Comparison of ENCODE assay signal across 1 cellular context in the genomic region with DNA sequence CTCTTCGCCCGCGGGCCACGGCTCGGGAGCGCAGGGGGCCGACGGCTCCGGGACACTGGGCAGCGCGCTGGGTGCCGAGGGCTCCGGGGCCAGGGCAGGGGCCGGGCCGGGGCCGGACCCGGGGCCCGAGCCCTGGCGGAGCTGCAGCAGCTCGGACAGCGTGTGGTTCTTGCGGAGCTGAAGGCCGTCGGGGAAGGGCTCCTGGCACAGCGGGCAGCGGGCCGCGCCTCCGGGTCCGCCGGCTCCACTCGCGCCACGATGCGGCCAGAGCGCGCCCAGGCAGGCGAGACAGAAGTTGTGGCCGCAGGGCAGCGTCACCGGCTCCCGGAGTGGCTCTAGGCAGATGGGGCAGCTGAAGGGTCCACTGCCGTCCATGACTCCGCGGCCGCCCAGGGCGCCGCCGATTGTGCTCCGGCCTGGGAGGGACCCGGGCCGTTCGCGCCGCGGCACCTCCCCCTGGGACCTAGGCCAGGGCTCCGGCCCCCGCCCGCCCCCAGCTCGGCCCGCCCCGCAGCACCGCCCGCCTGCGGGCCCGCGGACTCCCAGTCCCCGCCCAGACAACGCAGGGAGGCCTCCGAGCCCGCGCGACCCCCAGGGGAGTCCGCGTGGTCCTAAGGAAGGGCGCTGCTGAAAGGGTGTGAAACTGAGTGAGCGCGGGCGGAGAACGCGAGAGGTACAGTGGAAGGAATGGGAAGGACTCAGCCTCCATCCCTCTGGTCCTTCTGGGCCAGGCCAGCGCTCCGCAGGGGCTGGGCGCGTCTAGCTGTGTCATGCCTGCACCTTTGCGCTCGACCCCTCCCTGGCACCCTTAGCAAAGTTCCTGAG.
TF ChIP-seq lines count a peak whose summit lies in the region.

TRIM47 (minus strand) TSS at position 408 of the 825 bp plus-strand sequence; CDS start at position 375, 33 bp downstream.

TF ChIP-seq in HepG2, 621 proteins besides CTCF, POLR2A, EP300 and RAD21 (continued from another document and continues in another):
- TF ChIP-seq RARA (CRISPR knock-in tag; IDR thresholded peaks at IDR 0.05) (peak; percentile 41; the same call in 1 of the 2 replicates), SRSF9 (IDR thresholded peaks at IDR 0.05; ENCODE audit: borderline replicate concordance, insufficient read depth, low read depth, low read length, poor library complexity, severe bottlenecking) (no peak), KLF9 (CRISPR knock-in tag; IDR thresholded peaks at IDR 0.05; ENCODE audit: low read depth) (0 out of 2 replicates have a peak, but pooled peaks have one; percentile 43), ZNF20 (CRISPR knock-in tag; IDR thresholded peaks at IDR 0.05) (no peak), ZNF138 (CRISPR knock-in tag; IDR thresholded peaks at IDR 0.05; ENCODE audit: low read depth) (0 out of 2 replicates have a peak, but pooled peaks have one; percentile 27), ZFP1 (CRISPR knock-in tag; IDR thresholded peaks at IDR 0.05) (peak; percentile 60; the same call in 1 of the 2 replicates), RARG (CRISPR knock-in tag; IDR thresholded peaks at IDR 0.05; ENCODE audit: low read depth) (peak; percentile 33; the same call in 1 of the 2 replicates), HOXA7 (CRISPR knock-in tag; IDR thresholded peaks at IDR 0.05) (no peak), JARID2 (CRISPR knock-in tag; IDR thresholded peaks at IDR 0.05; ENCODE audit: insufficient replicate concordance) (peak; percentile 82), ZNF317 (CRISPR knock-in tag; IDR thresholded peaks at IDR 0.05) (peak; percentile 70), ZNF780A (CRISPR knock-in tag; IDR thresholded peaks at IDR 0.05) (no peak), ZSCAN21 (CRISPR knock-in tag; IDR thresholded peaks at IDR 0.05; ENCODE audit: borderline replicate concordance) (no peak; the same call in 1 of the 2 replicates), ZNF253 (CRISPR knock-in tag; IDR thresholded peaks at IDR 0.05; ENCODE audit: borderline replicate concordance) (no peak), GABPA (IDR thresholded peaks at IDR 0.05; ENCODE audit: low read depth, low read length) (no peak), GABPA (CRISPR knock-in tag; IDR thresholded peaks at IDR 0.05; ENCODE audit: low read depth) (no peak), YEATS2 (CRISPR knock-in tag; IDR thresholded peaks at IDR 0.05; ENCODE audit: borderline replicate concordance) (0 out of 2 replicates have a peak, but pooled peaks have one; percentile 19), ZNF670 (CRISPR knock-in tag; IDR thresholded peaks at IDR 0.05; ENCODE audit: borderline replicate concordance) (peak; percentile 49), HOXA5 (CRISPR knock-in tag; IDR thresholded peaks at IDR 0.05) (peak; percentile 65; the same call in 1 of the 2 replicates), THAP11 (CRISPR knock-in tag; IDR thresholded peaks at IDR 0.05) (peak; percentile 70; the same call in 1 of the 2 replicates), ZNF335 (CRISPR knock-in tag; IDR thresholded peaks at IDR 0.05) (peak; percentile 94), ETS1 (CRISPR knock-in tag; IDR thresholded peaks at IDR 0.05) (no peak), CSRNP1 (CRISPR knock-in tag; IDR thresholded peaks at IDR 0.05) (no peak), ZFP90 (CRISPR knock-in tag; IDR thresholded peaks at IDR 0.05; ENCODE audit: borderline replicate concordance) (no peak), RXRA (CRISPR knock-in tag; IDR thresholded peaks at IDR 0.05) (peak; percentile 58), MIER3 (CRISPR knock-in tag; IDR thresholded peaks at IDR 0.05; ENCODE audit: borderline replicate concordance) (peak; percentile 73), ZNF331 (CRISPR knock-in tag; IDR thresholded peaks at IDR 0.05) (peak; percentile 55), SMAD9 (CRISPR knock-in tag; IDR thresholded peaks at IDR 0.05) (no peak), ZNF639 (CRISPR knock-in tag; conservative IDR thresholded peaks at IDR 0.05) (no peak), CREB1 (IDR thresholded peaks at IDR 0.05) (no peak), CREB1 (CRISPR knock-in tag; IDR thresholded peaks at IDR 0.05) (no peak), ZNF616 (CRISPR knock-in tag; IDR thresholded peaks at IDR 0.05; ENCODE audit: low read depth) (no peak), RFXANK (CRISPR knock-in tag; IDR thresholded peaks at IDR 0.05) (peak; percentile 31; the same call in 1 of the 2 replicates), TOPORS (CRISPR knock-in tag; IDR thresholded peaks at IDR 0.05) (no peak), ZNF672 (CRISPR knock-in tag; IDR thresholded peaks at IDR 0.05) (no peak), KDM6A (CRISPR knock-in tag; IDR thresholded peaks at IDR 0.05; ENCODE audit: low read depth) (0 out of 2 replicates have a peak, but pooled peaks have one; percentile 26), ZNF619 (CRISPR knock-in tag; IDR thresholded peaks at IDR 0.05) (peak; percentile 40; the same call in 1 of the 2 replicates), ELF4 (CRISPR knock-in tag; IDR thresholded peaks at IDR 0.05; ENCODE audit: borderline replicate concordance) (no peak), ZNF737 (CRISPR knock-in tag; IDR thresholded peaks at IDR 0.05; ENCODE audit: borderline replicate concordance) (no peak), RFX5 (IDR thresholded peaks at IDR 0.05; ENCODE audit: low read depth, low read length) (0 out of 2 replicates have a peak, but pooled peaks have one; percentile 30), NR3C1 (CRISPR knock-in tag; IDR thresholded peaks at IDR 0.05) (no peak), SP1 (IDR thresholded peaks at IDR 0.05) (no peak), SP1 (CRISPR knock-in tag; IDR thresholded peaks at IDR 0.05) (peak; percentile 70), AHR (CRISPR knock-in tag; IDR thresholded peaks at IDR 0.05) (peak; percentile 92), SNAPC5 (CRISPR knock-in tag; IDR thresholded peaks at IDR 0.05; ENCODE audit: borderline replicate concordance) (no peak; the same call in none of the 2 replicates), E2F5 (CRISPR knock-in tag; conservative IDR thresholded peaks at IDR 0.05) (peak; percentile 11; the same call in 1 of the 2 replicates), ZSCAN20 (CRISPR knock-in tag; IDR thresholded peaks at IDR 0.05; ENCODE audit: borderline replicate concordance) (peak; percentile 96), TGIF2 (CRISPR knock-in tag; IDR thresholded peaks at IDR 0.05) (peak; percentile 35; the same call in 1 of the 2 replicates), ZNF678 (CRISPR knock-in tag; IDR thresholded peaks at IDR 0.05) (peak; percentile 90)
- TF ChIP-seq, protein P1, sequence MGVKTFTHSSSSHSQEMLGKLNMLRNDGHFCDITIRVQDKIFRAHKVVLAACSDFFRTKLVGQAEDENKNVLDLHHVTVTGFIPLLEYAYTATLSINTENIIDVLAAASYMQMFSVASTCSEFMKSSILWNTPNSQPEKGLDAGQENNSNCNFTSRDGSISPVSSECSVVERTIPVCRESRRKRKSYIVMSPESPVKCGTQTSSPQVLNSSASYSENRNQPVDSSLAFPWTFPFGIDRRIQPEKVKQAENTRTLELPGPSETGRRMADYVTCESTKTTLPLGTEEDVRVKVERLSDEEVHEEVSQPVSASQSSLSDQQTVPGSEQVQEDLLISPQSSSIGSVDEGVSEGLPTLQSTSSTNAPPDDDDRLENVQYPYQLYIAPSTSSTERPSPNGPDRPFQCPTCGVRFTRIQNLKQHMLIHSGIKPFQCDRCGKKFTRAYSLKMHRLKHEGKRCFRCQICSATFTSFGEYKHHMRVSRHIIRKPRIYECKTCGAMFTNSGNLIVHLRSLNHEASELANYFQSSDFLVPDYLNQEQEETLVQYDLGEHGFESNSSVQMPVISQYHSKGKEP (CRISPR knock-in tag; IDR thresholded peaks at IDR 0.05): peak; percentile 82; the same call in 1 of the 2 replicates
- TF ChIP-seq, protein P2, sequence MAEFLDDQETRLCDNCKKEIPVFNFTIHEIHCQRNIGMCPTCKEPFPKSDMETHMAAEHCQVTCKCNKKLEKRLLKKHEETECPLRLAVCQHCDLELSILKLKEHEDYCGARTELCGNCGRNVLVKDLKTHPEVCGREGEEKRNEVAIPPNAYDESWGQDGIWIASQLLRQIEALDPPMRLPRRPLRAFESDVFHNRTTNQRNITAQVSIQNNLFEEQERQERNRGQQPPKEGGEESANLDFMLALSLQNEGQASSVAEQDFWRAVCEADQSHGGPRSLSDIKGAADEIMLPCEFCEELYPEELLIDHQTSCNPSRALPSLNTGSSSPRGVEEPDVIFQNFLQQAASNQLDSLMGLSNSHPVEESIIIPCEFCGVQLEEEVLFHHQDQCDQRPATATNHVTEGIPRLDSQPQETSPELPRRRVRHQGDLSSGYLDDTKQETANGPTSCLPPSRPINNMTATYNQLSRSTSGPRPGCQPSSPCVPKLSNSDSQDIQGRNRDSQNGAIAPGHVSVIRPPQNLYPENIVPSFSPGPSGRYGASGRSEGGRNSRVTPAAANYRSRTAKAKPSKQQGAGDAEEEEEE (CRISPR knock-in tag; IDR thresholded peaks at IDR 0.05; ENCODE audit: borderline replicate concordance): no peak
- TF ChIP-seq, protein P3, sequence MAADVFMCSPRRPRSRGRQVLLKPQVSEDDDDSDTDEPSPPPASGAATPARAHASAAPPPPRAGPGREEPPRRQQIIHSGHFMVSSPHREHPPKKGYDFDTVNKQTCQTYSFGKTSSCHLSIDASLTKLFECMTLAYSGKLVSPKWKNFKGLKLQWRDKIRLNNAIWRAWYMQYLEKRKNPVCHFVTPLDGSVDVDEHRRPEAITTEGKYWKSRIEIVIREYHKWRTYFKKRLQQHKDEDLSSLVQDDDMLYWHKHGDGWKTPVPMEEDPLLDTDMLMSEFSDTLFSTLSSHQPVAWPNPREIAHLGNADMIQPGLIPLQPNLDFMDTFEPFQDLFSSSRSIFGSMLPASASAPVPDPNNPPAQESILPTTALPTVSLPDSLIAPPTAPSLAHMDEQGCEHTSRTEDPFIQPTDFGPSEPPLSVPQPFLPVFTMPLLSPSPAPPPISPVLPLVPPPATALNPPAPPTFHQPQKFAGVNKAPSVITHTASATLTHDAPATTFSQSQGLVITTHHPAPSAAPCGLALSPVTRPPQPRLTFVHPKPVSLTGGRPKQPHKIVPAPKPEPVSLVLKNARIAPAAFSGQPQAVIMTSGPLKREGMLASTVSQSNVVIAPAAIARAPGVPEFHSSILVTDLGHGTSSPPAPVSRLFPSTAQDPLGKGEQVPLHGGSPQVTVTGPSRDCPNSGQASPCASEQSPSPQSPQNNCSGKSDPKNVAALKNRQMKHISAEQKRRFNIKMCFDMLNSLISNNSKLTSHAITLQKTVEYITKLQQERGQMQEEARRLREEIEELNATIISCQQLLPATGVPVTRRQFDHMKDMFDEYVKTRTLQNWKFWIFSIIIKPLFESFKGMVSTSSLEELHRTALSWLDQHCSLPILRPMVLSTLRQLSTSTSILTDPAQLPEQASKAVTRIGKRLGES (CRISPR knock-in tag; IDR thresholded peaks at IDR 0.05; ENCODE audit: borderline replicate concordance): no peak
